Comparison of ENCODE assay signal across 8 cellular contexts in genomic region chr17:81576621-81577277, GRCh38. TPM values are rescaled to one million over a fixed set of nuclear protein-coding genes. Genes with fewer than 3 reads are reported as not detected.
DNase-seq lines count a peak whose midpoint lies in the region; ATAC-seq and TF ChIP-seq lines count a peak whose summit lies in the region.

No MANE protein-coding gene starts in this region.

- peaks cover 58% of the 10 kb centered on the region for H3K36me3 ChIP-seq in RWPE2 (ENCODE audit: low read depth)

- ATAC-seq in RWPE2 (ENCODE audit: low read depth), result peak; percentile 83
- no peak for ATAC-seq in HG03175 (IDR thresholded peaks at IDR 0.05; ENCODE audit: unreplicated experiment)

- H3K27me3 ChIP-seq in RWPE2 (ENCODE audit: insufficient read depth, poor library complexity, severe bottlenecking), result no peaks in the 10 kb centered on the region

- peaks cover 34% of the 10 kb centered on the region for H3K4me1 ChIP-seq in RWPE2 (ENCODE audit: insufficient read depth, poor library complexity, severe bottlenecking)

- TF ChIP-seq CTCF in RWPE2 (IDR thresholded peaks at IDR 0.05; ENCODE audit: poor library complexity, severe bottlenecking), result peak; percentile 28
- TF ChIP-seq CTCF in fibroblast of mammary gland (conservative IDR thresholded peaks at IDR 0.05; ENCODE audit: control insufficient read depth, insufficient read depth, low read depth, low read length), result no peak

- H3K4me3 ChIP-seq in RWPE2 (ENCODE audit: severe bottlenecking) (no peak overlapping the region), fibroblast of mammary gland (ENCODE audit: control insufficient read depth, low read depth, low read length) (peak overlapping the region; percentile 15), skin epidermis (no peak overlapping the region)

- H3K27ac ChIP-seq in RWPE2 (ENCODE audit: poor library complexity, severe bottlenecking) (peak overlapping the region; percentile 92), skin epidermis (peak overlapping the region in 14 of 21 experiments; percentile 21 to 79 (median 39))

- no peaks in the 10 kb centered on the region for H3K9me3 ChIP-seq in RWPE2 (ENCODE audit: severe bottlenecking)

- DNase-seq in H4 (ENCODE audit: low spot score) (peak; percentile 73), RWPE2 (ENCODE audit: low spot score) (no peak), fibroblast of mammary gland (ENCODE audit: low read depth) (peak; percentile 87), putamen (ENCODE audit: low spot score) (no peak), CD1c-positive myeloid dendritic cell (ENCODE audit: extremely low spot score) (no peak)
- no peak for DNase-seq in activated CD8-positive, alpha-beta memory T cell treated with anti-CD3 and anti-CD28 coated beads for 24 hours

RNA-seq across cellular contexts. Expression of gene FAAP100, which starts 24.6 kb away (rescaled TPM):
- 6.6 and 7.4 TPM in 2 replicates for total RNA-seq in H4 (2014; rRNA removed; shearing (Covaris generic))

RNA-seq across cellular contexts. Expression of gene FSCN2, which starts 48.6 kb away (rescaled TPM):
- total RNA-seq in H4 (2014; rRNA removed; shearing (Covaris generic)), result 0.27 TPM in 1 of 2 replicates, not detected in the other

Comparison
In these comparisons a context has a peak if more than half of its experiments do, and no peak if none do; other contexts are left out.
1. DNase-seq: peak in H4 (single experiment) and fibroblast of mammary gland (single experiment); none in RWPE2 (single experiment), putamen (single experiment), activated CD8-positive, alpha-beta memory T cell treated with anti-CD3 and anti-CD28 coated beads for 24 hours (single experiment) and CD1c-positive myeloid dendritic cell (single experiment).